Comparison of ENCODE assay signal across 16 cellular contexts in genomic region chr5:100634937-100635336, GRCh38.
A peak's percentile ranks its signal among the peaks of the same experiment; 100 is the strongest.
DNase-seq lines count a peak whose midpoint lies in the region; ATAC-seq and TF ChIP-seq lines count a peak whose summit lies in the region.
"Had no signal": no experiment of that assay in that cellular context is flagged by ENCODE, and none has a peak within 500 bp of the region (broad histone marks: within the 10 kb centered on the region; RNA-seq: fewer than 3 reads in every experiment).

No MANE protein-coding gene starts in this region.

- H3K4me3 Mint-ChIP-seq in T-helper 17 cell (no peak overlapping the region), glutamatergic neuron (ENCODE audit: unreplicated experiment) (no peak overlapping the region), mesothelial cell of epicardium (no peak overlapping the region)
- H3K4me3 Mint-ChIP-seq: activated naive CD8-positive, alpha-beta T cell treated with anti-CD3 and anti-CD28 coated beads, Interleukin-2, amount 10 ng/mL, durations not matched to agents 7 days and 5 days; CD4-positive, CD25-positive, alpha-beta regulatory T cell; dendritic cell treated with granulocyte-macrophage colony-stimulating factor and Interleukin-4, amounts not matched to agents 40 ng/mL and 50 ng/mL, for 4 days; naive thymus-derived CD4-positive, alpha-beta T cell; T-helper 1 cell treated with Interleukin-12 subunit alpha and Interleukin-12 subunit beta and Interleukin-4 antibody, amounts not matched to agents 30 μg/mL and 1 μg/mL, for 36 hours had no signal

- H3K36me3 Mint-ChIP-seq in T-helper 17 cell (ENCODE audit: low read depth) (no peaks in the 10 kb centered on the region), glutamatergic neuron (ENCODE audit: unreplicated experiment) (no peaks in the 10 kb centered on the region), mesothelial cell of epicardium (no peaks in the 10 kb centered on the region)
- H3K36me3 Mint-ChIP-seq: activated naive CD8-positive, alpha-beta T cell treated with anti-CD3 and anti-CD28 coated beads, Interleukin-2, amount 10 ng/mL, durations not matched to agents 7 days and 5 days; CD4-positive, CD25-positive, alpha-beta regulatory T cell; naive thymus-derived CD4-positive, alpha-beta T cell had no signal

- peak; percentile 61 for ATAC-seq in GM19397 (IDR thresholded peaks at IDR 0.05; ENCODE audit: unreplicated experiment)
- peak; percentile 73 for ATAC-seq in HG02678 (IDR thresholded peaks at IDR 0.05; ENCODE audit: unreplicated experiment)
- peak; percentile 82 for ATAC-seq in HG03460 (IDR thresholded peaks at IDR 0.05; ENCODE audit: unreplicated experiment)
- no peak for ATAC-seq in T-helper 17 cell
- ATAC-seq: gastrocnemius medialis; naive thymus-derived CD4-positive, alpha-beta T cell; right lobe of liver had no signal

- no peak overlapping the region for H3K27ac Mint-ChIP-seq in T-helper 17 cell
- H3K27ac Mint-ChIP-seq in glutamatergic neuron (ENCODE audit: unreplicated experiment), result no peak overlapping the region
- H3K27ac Mint-ChIP-seq in mesothelial cell of epicardium, result no peak overlapping the region
- H3K27ac Mint-ChIP-seq: activated naive CD8-positive, alpha-beta T cell treated with anti-CD3 and anti-CD28 coated beads, Interleukin-2, amount 10 ng/mL, durations not matched to agents 7 days and 5 days; CD4-positive, CD25-positive, alpha-beta regulatory T cell; dendritic cell treated with granulocyte-macrophage colony-stimulating factor and Interleukin-4, amounts not matched to agents 40 ng/mL and 50 ng/mL, for 4 days; naive thymus-derived CD4-positive, alpha-beta T cell; T-helper 1 cell treated with Interleukin-12 subunit alpha and Interleukin-12 subunit beta and Interleukin-4 antibody, amounts not matched to agents 30 μg/mL and 1 μg/mL, for 36 hours had no signal

- H3K4me1 Mint-ChIP-seq in T-helper 17 cell (no peaks in the 10 kb centered on the region), glutamatergic neuron (ENCODE audit: low read depth, unreplicated experiment) (no peaks in the 10 kb centered on the region), mesothelial cell of epicardium (peaks cover 22% of the 10 kb centered on the region)
- H3K4me1 Mint-ChIP-seq: activated naive CD8-positive, alpha-beta T cell treated with anti-CD3 and anti-CD28 coated beads, Interleukin-2, amount 10 ng/mL, durations not matched to agents 7 days and 5 days; CD4-positive, CD25-positive, alpha-beta regulatory T cell; naive thymus-derived CD4-positive, alpha-beta T cell had no signal

- H3K27me3 Mint-ChIP-seq in T-helper 17 cell, result no peaks in the 10 kb centered on the region
- no peaks in the 10 kb centered on the region for H3K27me3 Mint-ChIP-seq in glutamatergic neuron (ENCODE audit: unreplicated experiment)
- H3K27me3 Mint-ChIP-seq in mesothelial cell of epicardium (ENCODE audit: low read depth), result peaks cover 18% of the 10 kb centered on the region
- H3K27me3 Mint-ChIP-seq: activated naive CD8-positive, alpha-beta T cell treated with anti-CD3 and anti-CD28 coated beads, Interleukin-2, amount 10 ng/mL, durations not matched to agents 7 days and 5 days; CD4-positive, CD25-positive, alpha-beta regulatory T cell; dendritic cell treated with granulocyte-macrophage colony-stimulating factor and Interleukin-4, amounts not matched to agents 40 ng/mL and 50 ng/mL, for 4 days had no signal

- TF ChIP-seq CTCF in glutamatergic neuron (IDR thresholded peaks at IDR 0.05; ENCODE audit: partially characterized antibody, unreplicated experiment) (no peak), mesothelial cell of epicardium (IDR thresholded peaks at IDR 0.05; ENCODE audit: unreplicated experiment) (no peak)

- H3K9me3 Mint-ChIP-seq in glutamatergic neuron (ENCODE audit: unreplicated experiment), result no peaks in the 10 kb centered on the region
- no peaks in the 10 kb centered on the region for H3K9me3 Mint-ChIP-seq in mesothelial cell of epicardium
- H3K9me3 Mint-ChIP-seq: activated naive CD8-positive, alpha-beta T cell treated with anti-CD3 and anti-CD28 coated beads, Interleukin-2, amount 10 ng/mL, durations not matched to agents 7 days and 5 days; CD4-positive, CD25-positive, alpha-beta regulatory T cell; dendritic cell treated with granulocyte-macrophage colony-stimulating factor and Interleukin-4, amounts not matched to agents 40 ng/mL and 50 ng/mL, for 4 days; T-helper 1 cell treated with Interleukin-12 subunit alpha and Interleukin-12 subunit beta and Interleukin-4 antibody, amounts not matched to agents 30 μg/mL and 1 μg/mL, for 36 hours had no signal

- no peaks in the 10 kb centered on the region for H3K9me3 ChIP-seq in T-helper 17 cell (ENCODE audit: control insufficient read depth, low read length, poor library complexity, severe bottlenecking)
- H3K9me3 ChIP-seq: gastrocnemius medialis, right lobe of liver had no signal

- DNase-seq in myocyte (ENCODE audit: low read depth) (peak; percentile 31), T-helper 17 cell (no peak), glutamatergic neuron (no peak), mesothelial cell of epicardium (ENCODE audit: low spot score in 2 of 2, unreplicated experiment in 2 of 2) (no peak)
- DNase-seq in activated CD4-positive, alpha-beta T cell treated with anti-CD3 and anti-CD28 coated beads, Interleukin-2, amount 50 U/mL, for 1 hour, result no peak
- DNase-seq: activated naive CD8-positive, alpha-beta T cell treated with anti-CD3 and anti-CD28 coated beads, Interleukin-2, amount 10 ng/mL, durations not matched to agents 7 days and 5 days; CD4-positive, CD25-positive, alpha-beta regulatory T cell; gastrocnemius medialis; GDM1; naive thymus-derived CD4-positive, alpha-beta T cell; right lobe of liver had no signal
